ENCODE assay signal across 30 cellular contexts in the genomic region with DNA sequence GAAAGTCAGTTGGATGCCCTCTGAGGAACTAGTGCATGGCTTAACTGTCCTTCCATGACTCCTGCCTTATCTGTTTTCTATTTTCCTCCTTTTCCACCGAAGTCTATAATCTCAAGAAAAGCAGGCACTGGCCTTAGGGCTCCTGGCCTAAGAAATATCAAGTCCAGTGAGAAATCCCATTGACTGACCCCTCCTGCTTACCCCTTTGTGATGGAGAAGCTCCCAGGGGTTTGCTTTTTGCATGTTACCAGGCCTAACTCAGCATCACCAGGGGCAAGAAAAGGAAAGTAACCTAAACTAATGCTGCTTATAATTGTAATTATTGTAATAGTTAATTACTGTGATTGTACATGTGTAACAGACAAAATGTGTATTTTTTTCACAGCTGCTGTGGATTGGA. TPM values are rescaled to one million over a fixed set of nuclear protein-coding genes. Genes with fewer than 3 reads are reported as not detected.
"Had no signal": no experiment of that assay in that cellular context is flagged by ENCODE, and none has a peak within 500 bp of the region (broad histone marks: within the 10 kb centered on the region; RNA-seq: fewer than 3 reads in every experiment).

No MANE protein-coding gene starts in this region.

- H3K4me1 ChIP-seq: esophagus muscularis mucosa, foreskin keratinocyte, gastrocnemius medialis had no signal

- H3K27ac ChIP-seq: brain microvascular endothelial cell, esophagus muscularis mucosa, foreskin keratinocyte, gastrocnemius medialis had no signal

- FAIRE-seq: astrocyte, bronchial epithelial cell, colon had no signal

- H3K9me3 ChIP-seq: esophagus muscularis mucosa, gastrocnemius medialis had no signal

- H3K36me3 ChIP-seq: brain microvascular endothelial cell, esophagus muscularis mucosa, gastrocnemius medialis had no signal

- DNase-seq: activated CD4-positive, alpha-beta memory T cell treated with anti-CD3 and anti-CD28 coated beads, Interleukin-2, amount 10 ng/mL, durations not matched to agents 7 days and 5 days; activated CD4-positive, alpha-beta T cell treated with anti-CD3 and anti-CD28 coated beads for 1 hour; activated CD4-positive, alpha-beta T cell treated with anti-CD3 and anti-CD28 coated beads for 4 hours; activated CD4-positive, alpha-beta T cell treated with anti-CD3 and anti-CD28 coated beads, Interleukin-2, amount 10 ng/mL, durations not matched to agents 7 days and 5 days; activated CD4-positive, alpha-beta T cell treated with anti-CD3 and anti-CD28 coated beads, Interleukin-2, amount 50 U/mL, for 4 hours; activated CD8-positive, alpha-beta memory T cell treated with anti-CD3 and anti-CD28 coated beads, Interleukin-2, amount 50 U/mL, for 48 hours; activated gamma-delta T cell treated with Interleukin-2 at 50 U/mL for 16 hours; activated naive CD4-positive, alpha-beta T cell treated with anti-CD3 and anti-CD28 coated beads, Interleukin-2, amount 50 U/mL, for 16 hours; activated naive CD4-positive, alpha-beta T cell treated with Interleukin-2 at 50 U/mL for 16 hours; activated T-cell treated with anti-CD3 and anti-CD28 coated beads for 4 hours; activated T-cell treated with anti-CD3 and anti-CD28 coated beads, Interleukin-2, amount 50 U/mL, for 24 hours; activated T-cell treated with anti-CD3 and anti-CD28 coated beads, Interleukin-2, amount 50 U/mL, for 72 hours; amniotic stem cell; anterior cingulate cortex; brain microvascular endothelial cell; cortex of kidney; dermis blood vessel endothelial cell; effector CD4-positive, alpha-beta T cell; effector memory CD8-positive, alpha-beta T cell; erythroblast; foreskin keratinocyte; gastrocnemius medialis; glutamatergic neuron; T-helper 2 cell had no signal

- H3K27me3 ChIP-seq: brain microvascular endothelial cell, esophagus muscularis mucosa, gastrocnemius medialis had no signal

- ATAC-seq: activated T-cell treated with anti-CD3 and anti-CD28 coated beads, Interleukin-2, amount 50 U/mL, for 72 hours; effector memory CD8-positive, alpha-beta T cell; foreskin keratinocyte; gastrocnemius medialis had no signal

- H3K4me3 ChIP-seq: esophagus muscularis mucosa, gastrocnemius medialis had no signal

RNA-seq across cellular contexts. Expression of a gene that starts 21.7 kb away (rescaled TPM):
- total RNA-seq: activated CD4-positive, alpha-beta T cell treated with anti-CD3 and anti-CD28 coated beads, Interleukin-2, amount 10 ng/mL, durations not matched to agents 7 days and 5 days; activated T-cell treated with anti-CD3 and anti-CD28 coated beads, Interleukin-2, amount 50 U/mL, for 72 hours; astrocyte; bronchial epithelial cell; cardiac septum; chondrocyte; dermis blood vessel endothelial cell; esophagus muscularis mucosa; foreskin keratinocyte; gastrocnemius medialis had no signal
- polyA plus RNA-seq: foreskin keratinocyte had no signal

RNA-seq across cellular contexts. Expression of a gene that starts 55.9 kb away (rescaled TPM):
- total RNA-seq: bronchial epithelial cell, chondrocyte, dermis blood vessel endothelial cell, foreskin keratinocyte had no signal
- polyA plus RNA-seq: foreskin keratinocyte had no signal
